22 cellular contexts compared by ENCODE assay signal in the genomic region with DNA sequence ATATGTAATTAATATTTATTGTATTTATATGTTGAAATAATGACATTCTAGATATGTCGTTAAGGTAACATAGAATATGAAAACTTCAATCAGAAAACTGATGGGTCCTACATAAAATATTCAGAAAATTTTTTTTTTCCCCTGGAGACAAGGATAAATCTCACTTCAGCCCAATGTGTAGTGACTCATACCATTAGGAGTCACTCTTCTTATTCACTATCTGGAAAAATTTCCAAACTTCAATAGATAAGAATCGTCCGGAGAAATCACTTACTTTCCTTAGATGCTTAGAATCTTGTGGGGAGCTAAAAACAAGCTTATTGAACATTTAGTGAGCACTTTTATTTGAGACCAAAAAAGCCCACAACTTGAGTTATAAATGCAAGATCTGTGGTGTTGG. TPM values are rescaled to one million over a fixed set of nuclear protein-coding genes. Genes with fewer than 3 reads are reported as not detected.
"Had no signal": no experiment of that assay in that cellular context is flagged by ENCODE, and none has a peak within 500 bp of the region (broad histone marks: within the 10 kb centered on the region; RNA-seq: fewer than 3 reads in every experiment).

No MANE protein-coding gene starts in this region.

- ATAC-seq: pancreas, right cardiac atrium had no signal

- H3K9me3 Mint-ChIP-seq: nephron had no signal

- H3K27ac Mint-ChIP-seq: naive B cell, nephron, progenitor cell of endocrine pancreas had no signal

- H3K9me3 ChIP-seq: esophagus muscularis mucosa, pancreas, stomach, thoracic aorta had no signal

- H3K27me3 ChIP-seq: esophagus muscularis mucosa, pancreas, stomach had no signal

- H3K4me1 Mint-ChIP-seq: naive B cell, nephron had no signal

- H3K36me3 ChIP-seq: esophagus muscularis mucosa, pancreas, stomach, thoracic aorta had no signal

- H3K36me3 Mint-ChIP-seq: naive B cell had no signal

- H3K4me1 ChIP-seq: esophagus muscularis mucosa, pancreas, stomach had no signal

- H3K4me3 ChIP-seq: esophagus muscularis mucosa, pancreas, stomach, thoracic aorta had no signal

- DNase-seq: cortex of kidney; effector memory CD4-positive, alpha-beta T cell; foreskin fibroblast; kidney glomerular epithelial cell; mesendoderm; naive B cell; occipital lobe; pancreas; right cardiac atrium; small intestine; stimulated activated CD4-positive, alpha-beta T cell treated with anti-CD3 and anti-CD28 coated beads, Interleukin-12 subunit alpha, Interleukin-12 subunit beta, amount 100 ng/mL, for 4 hours; stimulated activated naive CD4-positive, alpha-beta T cell; stomach; substantia nigra had no signal

- H3K27me3 Mint-ChIP-seq: progenitor cell of endocrine pancreas had no signal

- H3K27ac ChIP-seq: epithelial cell of prostate, esophagus muscularis mucosa, pancreas, stomach, thoracic aorta had no signal

- H3K4me3 Mint-ChIP-seq: naive B cell, nephron had no signal

RNA-seq across cellular contexts. Expression of a gene that starts 4.6 kb away (rescaled TPM):
- total RNA-seq: esophagus muscularis mucosa, liver, lung microvascular endothelial cell, occipital lobe, pancreas, progenitor cell of endocrine pancreas, right cardiac atrium, thoracic aorta had no signal
- polyA plus RNA-seq: liver, pancreas, right cardiac atrium, small intestine, urinary bladder had no signal

RNA-seq across cellular contexts. Expression of a gene that starts 49.6 kb away (rescaled TPM):
- total RNA-seq: esophagus muscularis mucosa, liver, lung microvascular endothelial cell, occipital lobe, pancreas, progenitor cell of endocrine pancreas, right cardiac atrium, stomach, thoracic aorta, urinary bladder had no signal
- polyA plus RNA-seq: liver, pancreas, right cardiac atrium, small intestine, stomach, urinary bladder had no signal

RNA-seq across cellular contexts. Expression of a gene that starts 52.3 kb away (rescaled TPM):
- total RNA-seq: esophagus muscularis mucosa, liver, lung microvascular endothelial cell, occipital lobe, pancreas, progenitor cell of endocrine pancreas, right cardiac atrium, stomach, thoracic aorta, urinary bladder had no signal
- polyA plus RNA-seq: liver, pancreas, right cardiac atrium, small intestine, urinary bladder had no signal
